10 cellular contexts compared by ENCODE assay signal in genomic region chr1:225754940-225755635, GRCh38. TPM values are rescaled to one million over a fixed set of nuclear protein-coding genes. Genes with fewer than 3 reads are reported as not detected.
DNase-seq lines count a peak whose midpoint lies in the region; ATAC-seq lines count a peak whose summit lies in the region.
"Had no signal": no experiment of that assay in that cellular context is flagged by ENCODE, and none has a peak within 500 bp of the region (broad histone marks: within the 10 kb centered on the region; RNA-seq: fewer than 3 reads in every experiment).

No MANE protein-coding gene starts in this region.

- no peak overlapping the region for H3K27ac ChIP-seq in aorta (ENCODE audit: low read depth in 1 of 2, low read length in 2 of 2)

- ATAC-seq in left colon (peak; percentile 82), aorta (ENCODE audit: low FRiP score) (peak; percentile 65), GM18907 (IDR thresholded peaks at IDR 0.05; ENCODE audit: unreplicated experiment) (no peak), GM21576 (IDR thresholded peaks at IDR 0.05; ENCODE audit: unreplicated experiment) (no peak)

- H3K4me3 ChIP-seq in aorta (ENCODE audit: low read length in 2 of 2), result no peak overlapping the region

- intact Hi-C loops in left colon (cut with DNase I, micrococcal nuclease) (loop anchor here in 1 of 2 donors (5.0 kb wide), 1 partner anchor 158 kb away; no protein-coding TSS in a partner anchor), aorta (cut with DNase I) (no loop called here)

- peaks cover 0 to 4% of the 10 kb centered on the region in 2 donors for H3K4me1 ChIP-seq in aorta (ENCODE audit: control insufficient read depth in 1 of 2, insufficient read depth in 2 of 2, low read length in 2 of 2)

- H3K27me3 ChIP-seq in aorta (ENCODE audit: control insufficient read depth in 1 of 2, insufficient read depth in 2 of 2, low read length in 1 of 2), result no peaks in the 10 kb centered on the region

- no peaks in the 10 kb centered on the region for H3K9me3 ChIP-seq in aorta (ENCODE audit: control insufficient read depth, low read length)

- H3K36me3 ChIP-seq in aorta (ENCODE audit: control insufficient read depth in 1 of 2, insufficient read depth in 2 of 2, low read length in 1 of 2), result no peaks in the 10 kb centered on the region

- WGBS in aorta, 2 donors, result 15 to 20% methylated on average over 10 of the region's 10 CpGs

- peak; percentile 89 for DNase-seq in SIG-M5 treated with dmso at 0.1 percent for 504 hours (lab: John Stamatoyannopoulos, UW; ENCODE audit: unreplicated experiment)
- DNase-seq in SIG-M5 (lab: John Stamatoyannopoulos, UW), result no peak
- DNase-seq in amniotic epithelial cell (ENCODE audit: low read depth), result peak; percentile 96
- DNase-seq in left colon, result no peak
- DNase-seq in aorta, result no peak
- no peak for DNase-seq in stimulated activated CD4-positive, alpha-beta T cell treated with anti-CD3 and anti-CD28 coated beads, Interleukin-12 subunit alpha, Interleukin-12 subunit beta, amount 100 ng/mL, for 4 hours
- DNase-seq: C1 segment of cervical spinal cord, NCI-H2107 had no signal

RNA-seq across cellular contexts. Expression of gene SRP9, which starts 22.5 kb away (rescaled TPM):
- 100 to 1,000 TPM; 186 to 202 TPM for total RNA-seq in left colon
- 100 to 1,000 TPM; 128 to 140 TPM for total RNA-seq in aorta
- polyA plus RNA-seq in aorta, result 100 to 1,000 TPM; 180 to 390 TPM

RNA-seq across cellular contexts. Expression of gene EPHX1, which starts 54.8 kb away (rescaled TPM):
- 10 to 100 TPM; 59.3 to 67.3 TPM for total RNA-seq in left colon
- total RNA-seq in aorta, result 100 to 1,000 TPM in 1 of 2 donors, 10 to 100 TPM in 1; 57.6 to 153 TPM
- polyA plus RNA-seq in aorta, result 10 to 100 TPM; 20.0 to 66.3 TPM

Comparison
In these comparisons a context has a peak if more than half of its experiments do, and no peak if none do; other contexts are left out.
1. DNase-seq: peak in SIG-M5 treated with dmso at 0.1 percent for 504 hours (single experiment) and amniotic epithelial cell (single experiment); none in SIG-M5 (single experiment), left colon (0 of 2), aorta (0 of 2) and stimulated activated CD4-positive, alpha-beta T cell treated with anti-CD3 and anti-CD28 coated beads, Interleukin-12 subunit alpha, Interleukin-12 subunit beta, amount 100 ng/mL, for 4 hours (single experiment).
2. ATAC-seq: peak in left colon (single experiment) and aorta (single experiment); none in GM18907 (single experiment) and GM21576 (single experiment).